In genomic region chr3:139323146-139323545, GRCh38 we compare ENCODE assay signal across 6 cellular contexts.
"Had no signal": no experiment of that assay in that cellular context is flagged by ENCODE, and none has a peak within 500 bp of the region (broad histone marks: within the 10 kb centered on the region; RNA-seq: fewer than 3 reads in every experiment).

No MANE protein-coding gene starts in this region.

- ATAC-seq: GM23338, HCT116, K562 had no signal

- H3K4me3 ChIP-seq: GM23338, HAP-1, K562 had no signal

- H3K4me3 Mint-ChIP-seq: GM23338, HFFc6 had no signal

- DNase-seq: HFFc6, IMR-90 had no signal

- H3K27ac Mint-ChIP-seq: GM23338, HFFc6 had no signal

- H3K36me3 ChIP-seq: HAP-1 had no signal

- H3K9me3 ChIP-seq: HAP-1 had no signal
